Comparison of ENCODE assay signal across 1 cellular context in genomic region chr6:157764346-157765068, GRCh38.
TF ChIP-seq lines count a peak whose summit lies in the region.

No MANE protein-coding gene starts in this region.

TF ChIP-seq in HepG2, 621 proteins besides CTCF, POLR2A, EP300 and RAD21 (continued from another document):
- TF ChIP-seq, protein P1, sequence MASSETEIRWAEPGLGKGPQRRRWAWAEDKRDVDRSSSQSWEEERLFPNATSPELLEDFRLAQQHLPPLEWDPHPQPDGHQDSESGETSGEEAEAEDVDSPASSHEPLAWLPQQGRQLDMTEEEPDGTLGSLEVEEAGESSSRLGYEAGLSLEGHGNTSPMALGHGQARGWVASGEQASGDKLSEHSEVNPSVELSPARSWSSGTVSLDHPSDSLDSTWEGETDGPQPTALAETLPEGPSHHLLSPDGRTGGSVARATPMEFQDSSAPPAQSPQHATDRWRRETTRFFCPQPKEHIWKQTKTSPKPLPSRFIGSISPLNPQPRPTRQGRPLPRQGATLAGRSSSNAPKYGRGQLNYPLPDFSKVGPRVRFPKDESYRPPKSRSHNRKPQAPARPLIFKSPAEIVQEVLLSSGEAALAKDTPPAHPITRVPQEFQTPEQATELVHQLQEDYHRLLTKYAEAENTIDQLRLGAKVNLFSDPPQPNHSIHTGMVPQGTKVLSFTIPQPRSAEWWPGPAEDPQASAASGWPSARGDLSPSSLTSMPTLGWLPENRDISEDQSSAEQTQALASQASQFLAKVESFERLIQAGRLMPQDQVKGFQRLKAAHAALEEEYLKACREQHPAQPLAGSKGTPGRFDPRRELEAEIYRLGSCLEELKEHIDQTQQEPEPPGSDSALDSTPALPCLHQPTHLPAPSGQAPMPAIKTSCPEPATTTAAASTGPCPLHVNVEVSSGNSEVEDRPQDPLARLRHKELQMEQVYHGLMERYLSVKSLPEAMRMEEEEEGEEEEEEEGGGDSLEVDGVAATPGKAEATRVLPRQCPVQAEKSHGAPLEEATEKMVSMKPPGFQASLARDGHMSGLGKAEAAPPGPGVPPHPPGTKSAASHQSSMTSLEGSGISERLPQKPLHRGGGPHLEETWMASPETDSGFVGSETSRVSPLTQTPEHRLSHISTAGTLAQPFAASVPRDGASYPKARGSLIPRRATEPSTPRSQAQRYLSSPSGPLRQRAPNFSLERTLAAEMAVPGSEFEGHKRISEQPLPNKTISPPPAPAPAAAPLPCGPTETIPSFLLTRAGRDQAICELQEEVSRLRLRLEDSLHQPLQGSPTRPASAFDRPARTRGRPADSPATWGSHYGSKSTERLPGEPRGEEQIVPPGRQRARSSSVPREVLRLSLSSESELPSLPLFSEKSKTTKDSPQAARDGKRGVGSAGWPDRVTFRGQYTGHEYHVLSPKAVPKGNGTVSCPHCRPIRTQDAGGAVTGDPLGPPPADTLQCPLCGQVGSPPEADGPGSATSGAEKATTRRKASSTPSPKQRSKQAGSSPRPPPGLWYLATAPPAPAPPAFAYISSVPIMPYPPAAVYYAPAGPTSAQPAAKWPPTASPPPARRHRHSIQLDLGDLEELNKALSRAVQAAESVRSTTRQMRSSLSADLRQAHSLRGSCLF (CRISPR knock-in tag; IDR thresholded peaks at IDR 0.05; ENCODE audit: borderline replicate concordance): peak; percentile 41; the same call in 1 of the 2 replicates
- TF ChIP-seq HMG20A (CRISPR knock-in tag; IDR thresholded peaks at IDR 0.05; ENCODE audit: borderline replicate concordance): peak; percentile 75; the same call in 1 of the 2 replicates
- TF ChIP-seq ATF1 (CRISPR knock-in tag; IDR thresholded peaks at IDR 0.05): no peak
- no peak for TF ChIP-seq ZNF460 (CRISPR knock-in tag; IDR thresholded peaks at IDR 0.05; ENCODE audit: borderline replicate concordance)
- TF ChIP-seq, protein P2, sequence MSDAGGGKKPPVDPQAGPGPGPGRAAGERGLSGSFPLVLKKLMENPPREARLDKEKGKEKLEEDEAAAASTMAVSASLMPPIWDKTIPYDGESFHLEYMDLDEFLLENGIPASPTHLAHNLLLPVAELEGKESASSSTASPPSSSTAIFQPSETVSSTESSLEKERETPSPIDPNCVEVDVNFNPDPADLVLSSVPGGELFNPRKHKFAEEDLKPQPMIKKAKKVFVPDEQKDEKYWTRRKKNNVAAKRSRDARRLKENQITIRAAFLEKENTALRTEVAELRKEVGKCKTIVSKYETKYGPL (CRISPR knock-in tag; IDR thresholded peaks at IDR 0.05): no peak
- no peak for TF ChIP-seq ZNF10 (CRISPR knock-in tag; IDR thresholded peaks at IDR 0.05; ENCODE audit: borderline replicate concordance, low read depth)
- TF ChIP-seq NKX3-1 (CRISPR knock-in tag; IDR thresholded peaks at IDR 0.05): peak; percentile 60; the same call in 1 of the 2 replicates
- 0 out of 2 replicates have a peak, but pooled peaks have one; percentile 17 for TF ChIP-seq ZNF609 (CRISPR knock-in tag; IDR thresholded peaks at IDR 0.05; ENCODE audit: borderline replicate concordance)
- peak; percentile 96 for TF ChIP-seq TFE3 (CRISPR knock-in tag; IDR thresholded peaks at IDR 0.05)
- no peak for TF ChIP-seq HNRNPK (IDR thresholded peaks at IDR 0.05; ENCODE audit: low read depth, low read length, poor library complexity, severe bottlenecking)
- peak; percentile 53; the same call in 1 of the 2 replicates for TF ChIP-seq ZNF331 (CRISPR knock-in tag; IDR thresholded peaks at IDR 0.05)
- TF ChIP-seq LBX2 (CRISPR knock-in tag; IDR thresholded peaks at IDR 0.05; ENCODE audit: borderline replicate concordance): no peak
- TF ChIP-seq NFIC (IDR thresholded peaks at IDR 0.05; ENCODE audit: low read length): 0 out of 2 replicates have a peak, but pooled peaks have one; percentile 40
- peak; percentile 78; the same call in 1 of the 2 replicates for TF ChIP-seq ZNF44 (CRISPR knock-in tag; IDR thresholded peaks at IDR 0.05)
- peak; percentile 29; the same call in 1 of the 2 replicates for TF ChIP-seq ZFX (CRISPR knock-in tag; IDR thresholded peaks at IDR 0.05; ENCODE audit: low read depth)
